ENCODE assay signal across 11 cellular contexts in the genomic region with DNA sequence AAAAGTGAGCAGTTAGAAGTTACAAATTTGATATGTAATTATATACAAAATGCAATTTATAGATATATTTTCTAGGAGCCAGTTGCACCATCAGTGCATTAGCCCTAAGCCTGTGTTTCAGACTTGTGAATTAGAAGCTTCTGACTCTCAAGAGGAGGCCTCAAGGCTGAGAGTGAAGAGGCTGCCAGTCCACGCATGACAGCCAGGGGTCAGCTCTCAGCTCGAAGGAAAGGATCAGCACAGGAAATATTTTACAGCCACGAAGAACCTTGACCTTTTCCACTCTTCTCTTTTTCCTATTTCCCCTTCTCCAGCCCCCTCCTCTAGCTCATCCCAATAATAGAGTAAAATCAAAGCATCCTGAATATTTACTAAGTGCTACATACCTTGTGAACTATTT.
DNase-seq lines count a peak whose midpoint lies in the region; ATAC-seq and TF ChIP-seq lines count a peak whose summit lies in the region.
"Had no signal": no experiment of that assay in that cellular context is flagged by ENCODE, and none has a peak within 500 bp of the region (broad histone marks: within the 10 kb centered on the region; RNA-seq: fewer than 3 reads in every experiment).

No MANE protein-coding gene starts in this region.

- H3K36me3 ChIP-seq in mammary epithelial cell (ENCODE audit: insufficient read depth, low read length), result no peaks in the 10 kb centered on the region
- H3K36me3 ChIP-seq in hepatocyte (replicated peaks; ENCODE audit: insufficient read depth, low read depth), result no peaks in the 10 kb centered on the region
- no peaks in the 10 kb centered on the region for H3K36me3 ChIP-seq in aorta (ENCODE audit: control insufficient read depth in 1 of 2, insufficient read depth in 2 of 2, low read length in 1 of 2)
- H3K36me3 ChIP-seq: BLaER1 treated with 17β-estradiol and CSF1 and Interleukin-3, amounts not matched to agents 10 nM and 100 nM; SJSA1 had no signal

- H3K27ac ChIP-seq in mammary epithelial cell (ENCODE audit: insufficient read depth, low read depth, low read length), result no peak overlapping the region
- H3K27ac ChIP-seq in hepatocyte, result no peak overlapping the region
- H3K27ac ChIP-seq in aorta (ENCODE audit: low read depth in 1 of 2, low read length in 2 of 2), result no peak overlapping the region
- H3K27ac ChIP-seq: BLaER1 treated with 17β-estradiol and CSF1 and Interleukin-3, amounts not matched to agents 10 nM and 100 nM; SJSA1 had no signal

- no peaks in the 10 kb centered on the region for H3K27me3 ChIP-seq in mammary epithelial cell (ENCODE audit: insufficient read depth, low read length)
- H3K27me3 ChIP-seq in hepatocyte, result no peaks in the 10 kb centered on the region
- H3K27me3 ChIP-seq in aorta (ENCODE audit: control insufficient read depth in 1 of 2, insufficient read depth in 2 of 2, low read length in 1 of 2), result no peaks in the 10 kb centered on the region
- H3K27me3 ChIP-seq: BLaER1 treated with 17β-estradiol and CSF1 and Interleukin-3, amounts not matched to agents 10 nM and 100 nM; SJSA1 had no signal

- H3K9ac ChIP-seq in mammary epithelial cell (ENCODE audit: insufficient read depth, low read length), result no peak overlapping the region
- H3K9ac ChIP-seq: BLaER1 treated with 17β-estradiol and CSF1 and Interleukin-3, amounts not matched to agents 10 nM and 100 nM had no signal

- H3K9me3 ChIP-seq in mammary epithelial cell (replicated peaks; ENCODE audit: insufficient read depth, low read length) (peaks cover 4% of the 10 kb centered on the region), hepatocyte (ENCODE audit: low read depth) (no peaks in the 10 kb centered on the region), aorta (ENCODE audit: control insufficient read depth, low read length) (no peaks in the 10 kb centered on the region)
- H3K9me3 ChIP-seq: SJSA1 had no signal

- DNase-seq in MCF 10A (ENCODE audit: unreplicated experiment) (peak; percentile 51), mammary epithelial cell (no peak), hepatocyte (ENCODE audit: low spot score) (peak; percentile 45), aorta (no peak), NCI-H345 treated with DMSO at 0.1 percent for 48 hours (lab: John Stamatoyannopoulos, UW; ENCODE audit: unreplicated experiment) (no peak), GM13977 (ENCODE audit: low spot score) (no peak), omental fat pad (ENCODE audit: low spot score) (no peak)
- DNase-seq: activated T-cell treated with anti-CD3 and anti-CD28 coated beads, Interleukin-2, amount 50 U/mL, for 24 hours had no signal

- no peaks in the 10 kb centered on the region for H3K4me1 Mint-ChIP-seq in MCF 10A (ENCODE audit: insufficient read depth, unreplicated experiment)

- POLR2A ChIA-PET in MCF 10A (lab: Yijun Ruan, JAX), result interaction anchor here (0.7 kb wide), 1 partner anchor 38 kb away, joined by 3 read pairs; no protein-coding TSS in a partner anchor

- WGBS in mammary epithelial cell (ENCODE audit: low coverage, missing lambda C conversion rate), result 74% methylated on average over 3 of the region's 3 CpGs
- 41% methylated on average over 3 of the region's 3 CpGs for WGBS in hepatocyte (ENCODE audit: low lambda C conversion rate, missing lambda C conversion rate)
- 78% methylated on average over 3 of the region's 3 CpGs for WGBS in aorta, 2 donors

- peak; percentile 24 for TF ChIP-seq CTCF in MCF 10A (IDR thresholded peaks at IDR 0.05; ENCODE audit: unreplicated experiment)
- peak in 1 of 2 donors; percentile 33 for TF ChIP-seq CTCF in mammary epithelial cell (conservative IDR thresholded peaks at IDR 0.05 in 1 of 2, IDR thresholded peaks at IDR 0.05 in 1 of 2; ENCODE audit: extremely low read depth in 1 of 2, insufficient read depth in 1 of 2, low read depth in 1 of 2, low read length in 2 of 2)
- peak; percentile 48 for TF ChIP-seq CTCF in hepatocyte (IDR thresholded peaks at IDR 0.05; ENCODE audit: poor library complexity)
- TF ChIP-seq CTCF in GM13977 (IDR thresholded peaks at IDR 0.05; ENCODE audit: extremely low read depth, insufficient read depth, missing control alignments), result no peak
- no peak for TF ChIP-seq CTCF in omental fat pad (IDR thresholded peaks at IDR 0.05)

- H3K36me3 Mint-ChIP-seq in MCF 10A (ENCODE audit: insufficient read depth, unreplicated experiment), result no peaks in the 10 kb centered on the region

- intact Hi-C loops in MCF 10A (cut with micrococcal nuclease) (loop anchor here (5.0 to 10.0 kb wide), 2 partner anchors 343 to 421 kb away; no protein-coding TSS in a partner anchor), mammary epithelial cell (cut with micrococcal nuclease) (loop anchor here (1.0 kb wide), 1 partner anchor 343 kb away; no protein-coding TSS in a partner anchor), aorta (cut with DNase I) (no loop called here)

- H3K79me2 ChIP-seq in mammary epithelial cell (ENCODE audit: insufficient read depth, low read length) (no peaks in the 10 kb centered on the region), hepatocyte (no peaks in the 10 kb centered on the region)

- H3K4me3 Mint-ChIP-seq in MCF 10A (ENCODE audit: unreplicated experiment), result no peak overlapping the region
- H3K4me3 Mint-ChIP-seq: activated T-cell treated with anti-CD3 and anti-CD28 coated beads, Interleukin-2, amount 50 U/mL, for 24 hours had no signal

- H2AFZ ChIP-seq in mammary epithelial cell (ENCODE audit: low read depth, low read length) (no peak overlapping the region), hepatocyte (no peak overlapping the region)

- CTCF ChIA-PET in MCF 10A (lab: Yijun Ruan, JAX), result interaction anchor here (0.7 to 1.6 kb wide), 8 partner anchors 13 to 1126 kb away, joined by 3 to 5 read pairs (median 3); no protein-coding TSS in a partner anchor
- CTCF ChIA-PET in mammary epithelial cell (lab: Charles Lee; ENCODE audit: low non-redundant PET), result interaction anchor here (0.5 to 0.6 kb wide), 2 partner anchors 159 to 308 kb away, joined by 3 to 4 read pairs; no protein-coding TSS in a partner anchor

- no peaks in the 10 kb centered on the region for H3K4me1 ChIP-seq in mammary epithelial cell (ENCODE audit: insufficient read depth, low read length)
- no peaks in the 10 kb centered on the region for H3K4me1 ChIP-seq in hepatocyte (ENCODE audit: insufficient read depth)
- peaks cover 0 to 4% of the 10 kb centered on the region in 2 donors for H3K4me1 ChIP-seq in aorta (ENCODE audit: control insufficient read depth in 1 of 2, insufficient read depth in 2 of 2, low read length in 2 of 2)
- H3K4me1 ChIP-seq: SJSA1 had no signal

- H3K27ac Mint-ChIP-seq in MCF 10A (ENCODE audit: low read depth, unreplicated experiment), result no peak overlapping the region
- H3K27ac Mint-ChIP-seq: activated T-cell treated with anti-CD3 and anti-CD28 coated beads, Interleukin-2, amount 50 U/mL, for 24 hours had no signal

- H4K20me1 ChIP-seq in mammary epithelial cell (ENCODE audit: insufficient read depth, low read length) (no peaks in the 10 kb centered on the region), hepatocyte (ENCODE audit: insufficient read depth, poor library complexity, severe bottlenecking) (no peaks in the 10 kb centered on the region)
- H4K20me1 ChIP-seq: BLaER1 treated with 17β-estradiol and CSF1 and Interleukin-3, amounts not matched to agents 10 nM and 100 nM had no signal

- dilution Hi-C loops in mammary epithelial cell (cut with HindIII; ENCODE audit: low sequenced_read_pairs), result no loop called here

- H3K9me2 ChIP-seq in hepatocyte (replicated peaks; ENCODE audit: insufficient read depth), result no peaks in the 10 kb centered on the region

- H3K4me3 ChIP-seq in mammary epithelial cell (replicated peaks in 1 of 3; ENCODE audit: insufficient read depth in 1 of 3, low read depth in 2 of 3, low read length in 3 of 3) (no peak overlapping the region), hepatocyte (no peak overlapping the region), aorta (ENCODE audit: low read length in 2 of 2) (no peak overlapping the region)
- H3K4me3 ChIP-seq: BLaER1 treated with 17β-estradiol and CSF1 and Interleukin-3, amounts not matched to agents 10 nM and 100 nM; SJSA1 had no signal

- no peaks in the 10 kb centered on the region for H3K9me3 Mint-ChIP-seq in MCF 10A (ENCODE audit: unreplicated experiment)

- no TSS peak for BruUV-seq in MCF 10A (replicated peaks; lab: Mats Ljungman, UMichigan)
- BruUV-seq in mammary epithelial cell (replicated peaks; lab: Mats Ljungman, UMichigan), result no TSS peak

- H3K4me2 ChIP-seq in mammary epithelial cell (ENCODE audit: insufficient read depth, low read depth, low read length) (no peak overlapping the region), hepatocyte (no peak overlapping the region)

- no peaks in the 10 kb centered on the region for H3K27me3 Mint-ChIP-seq in MCF 10A (ENCODE audit: insufficient read depth, unreplicated experiment)
- H3K27me3 Mint-ChIP-seq: activated T-cell treated with anti-CD3 and anti-CD28 coated beads, Interleukin-2, amount 50 U/mL, for 24 hours had no signal

- peak; percentile 64; the same call in 2 of the 3 replicates for ATAC-seq in SK-N-SH treated with all-trans-retinoic acid at 6 μM for 48 hours
- ATAC-seq in aorta (ENCODE audit: low FRiP score), result peak; percentile 23
- ATAC-seq in omental fat pad (ENCODE audit: low FRiP score), result no peak

- in situ Hi-C loops in mammary epithelial cell (cut with MboI; ENCODE audit: low sequenced_read_pairs in 2 of 2) (no loop called here), GM13977 (cut with MboI; ENCODE audit: low pct_unique_long_range_greater_than_20kb, low sequenced_read_pairs, unreplicated experiment) (no loop called here)

TF ChIP-seq in SK-N-SH treated with all-trans-retinoic acid at 6 μM for 48 hours, 23 proteins besides CTCF, POLR2A, EP300 and RAD21 (continues in another document):
- TF ChIP-seq, protein P1, sequence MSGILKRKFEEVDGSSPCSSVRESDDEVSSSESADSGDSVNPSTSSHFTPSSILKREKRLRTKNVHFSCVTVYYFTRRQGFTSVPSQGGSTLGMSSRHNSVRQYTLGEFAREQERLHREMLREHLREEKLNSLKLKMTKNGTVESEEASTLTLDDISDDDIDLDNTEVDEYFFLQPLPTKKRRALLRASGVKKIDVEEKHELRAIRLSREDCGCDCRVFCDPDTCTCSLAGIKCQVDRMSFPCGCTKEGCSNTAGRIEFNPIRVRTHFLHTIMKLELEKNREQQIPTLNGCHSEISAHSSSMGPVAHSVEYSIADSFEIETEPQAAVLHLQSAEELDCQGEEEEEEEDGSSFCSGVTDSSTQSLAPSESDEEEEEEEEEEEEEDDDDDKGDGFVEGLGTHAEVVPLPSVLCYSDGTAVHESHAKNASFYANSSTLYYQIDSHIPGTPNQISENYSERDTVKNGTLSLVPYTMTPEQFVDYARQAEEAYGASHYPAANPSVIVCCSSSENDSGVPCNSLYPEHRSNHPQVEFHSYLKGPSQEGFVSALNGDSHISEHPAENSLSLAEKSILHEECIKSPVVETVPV (CRISPR knock-in tag; IDR thresholded peaks at IDR 0.05), result no peak
- TF ChIP-seq TCF4 (CRISPR knock-in tag; IDR thresholded peaks at IDR 0.05; ENCODE audit: borderline replicate concordance), result no peak
- no peak for TF ChIP-seq ISL1 (CRISPR knock-in tag; IDR thresholded peaks at IDR 0.05)
- TF ChIP-seq TOX (CRISPR knock-in tag; IDR thresholded peaks at IDR 0.05; ENCODE audit: borderline replicate concordance), result no peak
- TF ChIP-seq CSDC2 (CRISPR knock-in tag; IDR thresholded peaks at IDR 0.05), result no peak
- no peak for TF ChIP-seq ZFP30 (CRISPR knock-in tag; IDR thresholded peaks at IDR 0.05)
- TF ChIP-seq OSR1 (CRISPR knock-in tag; IDR thresholded peaks at IDR 0.05), result no peak
- no peak for TF ChIP-seq BACH2 (CRISPR knock-in tag; IDR thresholded peaks at IDR 0.05; ENCODE audit: borderline replicate concordance)

Comparison
In these comparisons a context has a peak if more than half of its experiments do, and no peak if none do; other contexts are left out.
1. DNase-seq: peak in MCF 10A (single experiment) and hepatocyte (single experiment); none in mammary epithelial cell (single experiment), aorta (0 of 2), NCI-H345 treated with DMSO at 0.1 percent for 48 hours (single experiment), GM13977 (single experiment) and omental fat pad (single experiment).
2. CTCF ChIP-seq: peak in MCF 10A (single experiment) and hepatocyte (single experiment); none in GM13977 (single experiment) and omental fat pad (0 of 3).
3. intact Hi-C loops: an anchor here in MCF 10A (5.0 to 10.0 kb wide) and mammary epithelial cell (1.0 kb wide); none called in aorta.